29 cellular contexts compared by ENCODE assay signal in the genomic region with DNA sequence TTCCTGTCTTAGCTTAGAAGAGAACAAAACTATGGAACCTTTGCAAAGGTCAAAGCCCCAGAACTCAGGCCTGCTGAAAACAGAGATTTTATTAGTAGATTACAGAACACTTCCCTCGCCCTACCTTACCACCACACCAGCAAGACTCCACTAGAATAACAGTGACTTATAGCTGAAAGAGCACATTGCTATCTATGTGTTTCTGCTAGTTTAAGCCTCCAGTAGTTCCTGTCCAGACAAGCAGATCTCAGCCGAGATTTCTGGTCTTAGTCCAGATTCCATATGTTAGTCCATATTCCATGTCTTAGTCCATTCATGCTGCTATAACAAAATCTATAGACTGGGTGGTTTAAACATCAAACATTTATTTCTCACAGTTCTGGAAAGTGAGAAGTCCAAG.
"Had no signal": no experiment of that assay in that cellular context is flagged by ENCODE, and none has a peak within 500 bp of the region (broad histone marks: within the 10 kb centered on the region; RNA-seq: fewer than 3 reads in every experiment).

No MANE protein-coding gene starts in this region.

- H2AFZ ChIP-seq: hepatocyte, neural progenitor cell had no signal

- H3K4me2 ChIP-seq: hepatocyte, neural progenitor cell, smooth muscle cell had no signal

- H3K27ac ChIP-seq: dorsolateral prefrontal cortex, gastroesophageal sphincter, heart left ventricle, hepatocyte, left lung, neural progenitor cell, prostate gland, right atrium auricular region, suprapubic skin, transverse colon, vagina had no signal

- H3K27me3 ChIP-seq: dorsolateral prefrontal cortex, gastroesophageal sphincter, heart left ventricle, hepatocyte, left lung, neural progenitor cell, right atrium auricular region, suprapubic skin, transverse colon, vagina had no signal

- H3K9me3 ChIP-seq: gastroesophageal sphincter, prostate gland, right atrium auricular region, suprapubic skin, transverse colon, vagina had no signal

- H3K4me1 Mint-ChIP-seq: endodermal cell; naive thymus-derived CD4-positive, alpha-beta T cell; nephron; neural progenitor cell; stimulated activated naive CD8-positive, alpha-beta T cell treated with anti-CD3 and anti-CD28 coated beads, Interleukin-15, amount 100 ng/mL, for 72 hours had no signal

- H3K9ac ChIP-seq: neural progenitor cell had no signal

- H3K36me3 Mint-ChIP-seq: naive thymus-derived CD4-positive, alpha-beta T cell had no signal

- H3K4me3 Mint-ChIP-seq: endodermal cell; naive thymus-derived CD4-positive, alpha-beta T cell; nephron; neural progenitor cell; stimulated activated naive CD8-positive, alpha-beta T cell treated with anti-CD3 and anti-CD28 coated beads, Interleukin-15, amount 100 ng/mL, for 72 hours had no signal

- H3K36me3 ChIP-seq: gastroesophageal sphincter, heart left ventricle, left lung, neural progenitor cell, prostate gland, right atrium auricular region, suprapubic skin, transverse colon, vagina had no signal

- H3K27ac Mint-ChIP-seq: endodermal cell; naive thymus-derived CD4-positive, alpha-beta T cell; nephron; stimulated activated naive CD8-positive, alpha-beta T cell treated with anti-CD3 and anti-CD28 coated beads, Interleukin-15, amount 100 ng/mL, for 72 hours had no signal

- H3K4me1 ChIP-seq: gastroesophageal sphincter, heart left ventricle, left lung, neural progenitor cell, prostate gland, right atrium auricular region, suprapubic skin, transverse colon, vagina had no signal

- DNase-seq: dorsolateral prefrontal cortex; effector CD4-positive, alpha-beta T cell; endodermal cell; erythroblast; foreskin fibroblast; heart left ventricle; left cardiac atrium; left lung; mesendoderm; midbrain; naive thymus-derived CD4-positive, alpha-beta T cell; nucleus accumbens; stimulated activated CD4-positive, alpha-beta T cell treated with anti-CD3 and anti-CD28 coated beads, Interleukin-12 subunit alpha, Interleukin-12 subunit beta, amount 100 ng/mL, for 4 hours; stimulated activated CD4-positive, alpha-beta T cell treated with anti-CD3 and anti-CD28 coated beads, Interleukin-1b, Interleukin-23, amount 100 ng/mL, for 48 hours; stimulated activated CD4-positive, alpha-beta T cell treated with anti-CD3 and anti-CD28 coated beads, Interleukin-4, amount 100 ng/mL, for 1 hour; stimulated activated CD8-positive, alpha-beta memory T cell treated with anti-CD3 and anti-CD28 coated beads, Interleukin-4, amount 100 ng/mL, for 48 hours; stimulated activated naive CD4-positive, alpha-beta T cell; stimulated activated naive CD8-positive, alpha-beta T cell treated with anti-CD3 and anti-CD28 coated beads, Interleukin-15, amount 100 ng/mL, for 72 hours; transverse colon had no signal

- H3K4me3 ChIP-seq: dorsolateral prefrontal cortex, gastroesophageal sphincter, heart left ventricle, hepatocyte, left lung, neural progenitor cell, prostate gland, right atrium auricular region, smooth muscle cell, suprapubic skin, transverse colon, vagina had no signal

- FAIRE-seq: colon had no signal

- H3K9me3 Mint-ChIP-seq: endodermal cell had no signal

- H3K27me3 Mint-ChIP-seq: naive thymus-derived CD4-positive, alpha-beta T cell; stimulated activated naive CD8-positive, alpha-beta T cell treated with anti-CD3 and anti-CD28 coated beads, Interleukin-15, amount 100 ng/mL, for 72 hours had no signal

- H3K79me2 ChIP-seq: hepatocyte had no signal
